ENCODE assay signal across 20 cellular contexts in genomic region chr20:4904127-4904860, GRCh38.
"Had no signal": no experiment of that assay in that cellular context is flagged by ENCODE, and none has a peak within 500 bp of the region (broad histone marks: within the 10 kb centered on the region; RNA-seq: fewer than 3 reads in every experiment).

No MANE protein-coding gene starts in this region.

- H3K4me1 ChIP-seq: breast epithelium, gastrocnemius medialis, left lung, psoas muscle, uterus had no signal

- ATAC-seq: activated T-helper 17 cell treated with anti-CD3 and anti-CD28 coated beads, Interleukin-2, amount 50 U/mL, for 72 hours; gastrocnemius medialis; left lung; naive thymus-derived CD8-positive, alpha-beta T cell; psoas muscle; right cardiac atrium; stimulated activated naive CD8-positive, alpha-beta T cell treated with anti-CD3 and anti-CD28 coated beads, Interleukin-15, amount 100 ng/mL, for 72 hours had no signal

- H3K36me3 ChIP-seq: breast epithelium, gastrocnemius medialis, uterus had no signal

- H3K9me3 ChIP-seq: breast epithelium, gastrocnemius medialis, left lung, psoas muscle, tibial nerve, uterus had no signal

- DNase-seq: activated CD4-positive, alpha-beta memory T cell treated with anti-CD3 and anti-CD28 coated beads, Interleukin-2, amount 10 ng/mL, durations not matched to agents 7 days and 5 days; activated CD4-positive, alpha-beta T cell treated with anti-CD3 and anti-CD28 coated beads for 48 hours; activated CD4-positive, CD25-positive, alpha-beta regulatory T cell; activated T-cell treated with anti-CD3 and anti-CD28 coated beads, Interleukin-2, amount 50 U/mL, for 24 hours; cerebellar nuclear complex; gastrocnemius medialis; hippocampal formation; kidney glomerular epithelial cell; left lung; naive thymus-derived CD8-positive, alpha-beta T cell; psoas muscle; right cardiac atrium; stimulated activated CD4-positive, alpha-beta T cell treated with anti-CD3 and anti-CD28 coated beads, Interleukin-1b, Interleukin-23, amount 100 ng/mL, for 48 hours; stimulated activated naive CD8-positive, alpha-beta T cell treated with anti-CD3 and anti-CD28 coated beads, Interleukin-15, amount 100 ng/mL, for 72 hours; T1000; uterus had no signal

- H3K27ac ChIP-seq: breast epithelium, gastrocnemius medialis, left lung, psoas muscle, tibial nerve, uterus had no signal

- H3K27me3 ChIP-seq: breast epithelium, gastrocnemius medialis, left lung, tibial nerve, uterus had no signal

- H3K4me3 ChIP-seq: breast epithelium, gastrocnemius medialis, left lung, lung, psoas muscle, tibial nerve, uterus had no signal
